Comparison of ENCODE assay signal across 31 cellular contexts in genomic region chr2:60290534-60290933, GRCh38.
"Had no signal": no experiment of that assay in that cellular context is flagged by ENCODE, and none has a peak within 500 bp of the region (broad histone marks: within the 10 kb centered on the region; RNA-seq: fewer than 3 reads in every experiment).

No MANE protein-coding gene starts in this region.

- FAIRE-seq: astrocyte, bronchial epithelial cell had no signal

- H3K36me3 ChIP-seq: brain microvascular endothelial cell, esophagus muscularis mucosa, gastrocnemius medialis, WERI-Rb-1 had no signal

- H3K4me1 ChIP-seq: esophagus muscularis mucosa, foreskin keratinocyte had no signal

- H3K9me3 ChIP-seq: esophagus muscularis mucosa, gastrocnemius medialis had no signal

- DNase-seq: activated B cell treated with CpG ODN at 0.5 μM for 24 hours; activated CD4-positive, alpha-beta T cell treated with anti-CD3 and anti-CD28 coated beads for 48 hours; activated CD4-positive, alpha-beta T cell treated with anti-CD3 and anti-CD28 coated beads, Interleukin-2, amount 50 U/mL, for 1 hour; activated CD4-positive, alpha-beta T cell treated with anti-CD3 and anti-CD28 coated beads, Interleukin-2, amount 50 U/mL, for 48 hours; activated CD8-positive, alpha-beta memory T cell treated with anti-CD3 and anti-CD28 coated beads for 24 hours; activated CD8-positive, alpha-beta T cell treated with anti-CD3 and anti-CD28 coated beads for 36 hours; activated effector memory CD4-positive, alpha-beta T cell treated with Interleukin-2 at 50 U/mL for 16 hours; activated gamma-delta T cell treated with Interleukin-2 at 50 U/mL for 16 hours; activated naive CD4-positive, alpha-beta T cell treated with anti-CD3 and anti-CD28 coated beads, Interleukin-2, amount 50 U/mL, for 16 hours; activated naive CD4-positive, alpha-beta T cell treated with Interleukin-2 at 50 U/mL for 16 hours; activated T-cell treated with anti-CD3 and anti-CD28 coated beads, Interleukin-2, amount 50 U/mL, for 4 hours; amniotic stem cell; anterior cingulate cortex; brain microvascular endothelial cell; cortex of kidney; dermis blood vessel endothelial cell; effector CD4-positive, alpha-beta T cell; effector memory CD8-positive, alpha-beta T cell; erythroblast; foreskin keratinocyte; gastrocnemius medialis; glutamatergic neuron; T-helper 1 cell; T-helper 17 cell; T1000; WERI-Rb-1 had no signal

- H3K4me3 ChIP-seq: esophagus muscularis mucosa, gastrocnemius medialis had no signal

- H3K27me3 ChIP-seq: brain microvascular endothelial cell had no signal

- ATAC-seq: activated CD4-positive, CD25-positive, alpha-beta regulatory T cell treated with anti-CD3 and anti-CD28 coated beads, Interleukin-2, amount 50 U/mL, for 24 hours; activated CD8-positive, alpha-beta T cell treated with anti-CD3 and anti-CD28 coated beads for 36 hours; activated T-cell treated with anti-CD3 and anti-CD28 coated beads, Interleukin-2, amount 50 U/mL, for 4 hours; activated T-helper 17 cell treated with anti-CD3 and anti-CD28 coated beads, Interleukin-2, amount 50 U/mL, for 72 hours; effector memory CD8-positive, alpha-beta T cell; foreskin keratinocyte; gastrocnemius medialis; T-helper 17 cell had no signal

- H3K27ac ChIP-seq: brain microvascular endothelial cell, esophagus muscularis mucosa, foreskin keratinocyte, gastrocnemius medialis, WERI-Rb-1 had no signal
